In genomic region chr14:104690266-104690711, GRCh38 we compare ENCODE assay signal across 8 cellular contexts. TPM values are rescaled to one million over a fixed set of nuclear protein-coding genes. Genes with fewer than 3 reads are reported as not detected.
DNase-seq lines count a peak whose midpoint lies in the region; TF ChIP-seq lines count a peak whose summit lies in the region.

No MANE protein-coding gene starts in this region.

- CTCF ChIA-PET in A673 (lab: Charles Lee) = no interaction called here

- no peak for TF ChIP-seq EP300 in Ishikawa (IDR thresholded peaks at IDR 0.05; ENCODE audit: borderline replicate concordance)

- peak overlapping the region; percentile 77 for H3K27ac ChIP-seq in A673 (ENCODE audit: low read depth, low read length, poor library complexity, severe bottlenecking)

- H3K27me3 ChIP-seq in A673 (replicated peaks; ENCODE audit: insufficient read depth, low read depth, low read length, poor library complexity) (no peaks in the 10 kb centered on the region), mucosa of stomach (ENCODE audit: control insufficient read depth, insufficient read depth, low read length) (no peaks in the 10 kb centered on the region)

- POLR2A ChIA-PET in A673 (lab: Charles Lee; ENCODE audit: low non-redundant PET) = no interaction called here

- H3K36me3 ChIP-seq in A673 (ENCODE audit: insufficient read depth, low read length, poor library complexity, severe bottlenecking) = no peaks in the 10 kb centered on the region
- H3K36me3 ChIP-seq in mucosa of stomach (ENCODE audit: control insufficient read depth, insufficient read depth, low read length) = no peaks in the 10 kb centered on the region

- BruUV-seq in A673 (replicated peaks; lab: Mats Ljungman, UMichigan) = no TSS peak

- no peak for TF ChIP-seq RAD21 in Ishikawa (IDR thresholded peaks at IDR 0.05; ENCODE audit: low read depth)

- H3K9me3 ChIP-seq in A673 (ENCODE audit: low read depth, low read length, poor library complexity, severe bottlenecking) = no peaks in the 10 kb centered on the region
- H3K9me3 ChIP-seq in mucosa of stomach (ENCODE audit: control insufficient read depth, low read length) = no peaks in the 10 kb centered on the region

- intact Hi-C loops in A673 (cut with micrococcal nuclease; ENCODE audit: unreplicated experiment) = no loop called here

- no peak for TF ChIP-seq CTCF in A673 (conservative IDR thresholded peaks at IDR 0.05; ENCODE audit: low read depth, low read length)
- TF ChIP-seq CTCF in choroid plexus epithelial cell (conservative IDR thresholded peaks at IDR 0.05; ENCODE audit: low read depth, low read length) = no peak

- H3K4me3 ChIP-seq in A673 (ENCODE audit: low read depth, low read length, poor library complexity, severe bottlenecking) (peak overlapping the region; percentile 98), choroid plexus epithelial cell (ENCODE audit: low read depth, low read length) (peak overlapping the region; percentile 87), mucosa of stomach (ENCODE audit: low read length) (peak overlapping the region; percentile 96)

- DNase-seq in A673 (ENCODE audit: low spot score) (no peak), choroid plexus epithelial cell (ENCODE audit: low read depth) (no peak), DMS79 treated with DMSO at 0.1 percent for 48 hours (lab: John Stamatoyannopoulos, UW) (no peak), KG1 (lab: John Stamatoyannopoulos, UW) (no peak), NCI-H748 (lab: John Stamatoyannopoulos, UW; ENCODE audit: unreplicated experiment) (no peak), T-helper 9 cell (no peak)

- H3K4me1 ChIP-seq in A673 (ENCODE audit: insufficient read depth, low read length, poor library complexity, severe bottlenecking) (peaks cover 23% of the 10 kb centered on the region), mucosa of stomach (ENCODE audit: control insufficient read depth, insufficient read depth, low read length) (peaks cover 79% of the 10 kb centered on the region)

- H3K9ac ChIP-seq in mucosa of stomach (ENCODE audit: low read length) = peak overlapping the region; percentile 98

TF ChIP-seq in Ishikawa, 13 proteins besides CTCF, POLR2A, EP300 and RAD21:
- TF ChIP-seq ZBTB7A (IDR thresholded peaks at IDR 0.05; ENCODE audit: low read depth) = peak; percentile 53; the same call in 1 of the 2 replicates
- TF ChIP-seq CREB1 (IDR thresholded peaks at IDR 0.05; ENCODE audit: low read depth) = no peak
- peak; percentile 40; the same call in 1 of the 2 replicates for TF ChIP-seq TCF12 (IDR thresholded peaks at IDR 0.05; ENCODE audit: low read depth)
- TF ChIP-seq, protein P1, sequence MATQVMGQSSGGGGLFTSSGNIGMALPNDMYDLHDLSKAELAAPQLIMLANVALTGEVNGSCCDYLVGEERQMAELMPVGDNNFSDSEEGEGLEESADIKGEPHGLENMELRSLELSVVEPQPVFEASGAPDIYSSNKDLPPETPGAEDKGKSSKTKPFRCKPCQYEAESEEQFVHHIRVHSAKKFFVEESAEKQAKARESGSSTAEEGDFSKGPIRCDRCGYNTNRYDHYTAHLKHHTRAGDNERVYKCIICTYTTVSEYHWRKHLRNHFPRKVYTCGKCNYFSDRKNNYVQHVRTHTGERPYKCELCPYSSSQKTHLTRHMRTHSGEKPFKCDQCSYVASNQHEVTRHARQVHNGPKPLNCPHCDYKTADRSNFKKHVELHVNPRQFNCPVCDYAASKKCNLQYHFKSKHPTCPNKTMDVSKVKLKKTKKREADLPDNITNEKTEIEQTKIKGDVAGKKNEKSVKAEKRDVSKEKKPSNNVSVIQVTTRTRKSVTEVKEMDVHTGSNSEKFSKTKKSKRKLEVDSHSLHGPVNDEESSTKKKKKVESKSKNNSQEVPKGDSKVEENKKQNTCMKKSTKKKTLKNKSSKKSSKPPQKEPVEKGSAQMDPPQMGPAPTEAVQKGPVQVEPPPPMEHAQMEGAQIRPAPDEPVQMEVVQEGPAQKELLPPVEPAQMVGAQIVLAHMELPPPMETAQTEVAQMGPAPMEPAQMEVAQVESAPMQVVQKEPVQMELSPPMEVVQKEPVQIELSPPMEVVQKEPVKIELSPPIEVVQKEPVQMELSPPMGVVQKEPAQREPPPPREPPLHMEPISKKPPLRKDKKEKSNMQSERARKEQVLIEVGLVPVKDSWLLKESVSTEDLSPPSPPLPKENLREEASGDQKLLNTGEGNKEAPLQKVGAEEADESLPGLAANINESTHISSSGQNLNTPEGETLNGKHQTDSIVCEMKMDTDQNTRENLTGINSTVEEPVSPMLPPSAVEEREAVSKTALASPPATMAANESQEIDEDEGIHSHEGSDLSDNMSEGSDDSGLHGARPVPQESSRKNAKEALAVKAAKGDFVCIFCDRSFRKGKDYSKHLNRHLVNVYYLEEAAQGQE (IDR thresholded peaks at IDR 0.05; ENCODE audit: low read depth) = no peak
- TF ChIP-seq, protein P2, sequence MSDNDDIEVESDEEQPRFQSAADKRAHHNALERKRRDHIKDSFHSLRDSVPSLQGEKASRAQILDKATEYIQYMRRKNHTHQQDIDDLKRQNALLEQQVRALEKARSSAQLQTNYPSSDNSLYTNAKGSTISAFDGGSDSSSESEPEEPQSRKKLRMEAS (IDR thresholded peaks at IDR 0.05) = no peak
- no peak for TF ChIP-seq TEAD4 (IDR thresholded peaks at IDR 0.05)
- TF ChIP-seq EGR1 (IDR thresholded peaks at IDR 0.05) = no peak
- no peak for TF ChIP-seq TAF1 (IDR thresholded peaks at IDR 0.05; ENCODE audit: low read depth)
TF ChIP-seq in Ishikawa: peak in this region for 2.

RNA-seq across cellular contexts. Expression of gene INF2, which starts 0.9 kb away (rescaled TPM):
- total RNA-seq in A673 (2021) = 70.9 and 74.2 TPM in 2 replicates

RNA-seq across cellular contexts. Expression of gene ADSS1, which starts 33.7 kb away (rescaled TPM):
- 0.37 and 0.52 TPM in 2 replicates for total RNA-seq in A673 (2021)
